In the genomic region with DNA sequence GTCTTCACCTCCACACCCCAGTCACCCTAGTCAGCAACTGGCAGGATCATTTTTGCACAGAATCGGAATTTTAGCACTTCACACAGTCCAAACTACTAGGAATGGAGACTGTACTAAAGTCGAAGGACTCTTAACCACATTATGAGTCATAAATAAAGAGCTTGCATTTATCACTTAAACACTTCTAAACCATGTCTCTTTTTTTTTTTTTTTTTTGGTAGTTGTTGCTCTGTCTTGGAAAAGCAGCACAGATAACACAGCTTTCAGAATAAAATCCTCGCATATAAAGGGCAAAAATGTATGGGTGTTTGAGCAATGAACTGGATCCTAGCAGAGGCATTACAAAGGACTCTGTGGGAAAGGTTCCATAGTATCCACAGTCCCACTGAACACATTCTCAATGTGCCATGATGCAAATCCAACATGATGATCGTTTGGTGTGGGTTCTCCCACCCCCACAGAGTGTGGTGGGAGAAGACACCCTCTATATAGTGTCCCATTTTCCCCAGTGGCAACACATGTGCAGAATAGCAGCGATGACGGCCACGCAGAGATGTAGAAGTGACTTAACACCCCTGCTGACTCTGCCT, we compare ENCODE assay signal across 13 cellular contexts. TPM values are rescaled to one million over a fixed set of nuclear protein-coding genes. Genes with fewer than 3 reads are reported as not detected.
A peak's percentile ranks its signal among the peaks of the same experiment; 100 is the strongest.
DNase-seq lines count a peak whose midpoint lies in the region; ATAC-seq and TF ChIP-seq lines count a peak whose summit lies in the region.
"Had no signal": no experiment of that assay in that cellular context is flagged by ENCODE, and none has a peak within 500 bp of the region (broad histone marks: within the 10 kb centered on the region; RNA-seq: fewer than 3 reads in every experiment).

No MANE protein-coding gene starts in this region.

- peaks cover 6 to 58% (median 53%) of the 10 kb centered on the region in 4 donors for H3K4me1 ChIP-seq in esophagus muscularis mucosa
- peaks cover 4 to 12% of the 10 kb centered on the region in 2 experiments for H3K4me1 ChIP-seq in trophoblast cell (ENCODE audit: control insufficient read depth in 1 of 2, insufficient read depth in 2 of 2, low read length in 2 of 2)
- H3K4me1 ChIP-seq in suprapubic skin, result peaks cover 39% of the 10 kb centered on the region

- TF ChIP-seq POLR2A in esophagus muscularis mucosa (IDR thresholded peaks at IDR 0.05; ENCODE audit: low read depth) (no peak), suprapubic skin (IDR thresholded peaks at IDR 0.05) (no peak)

- H3K36me3 ChIP-seq in esophagus muscularis mucosa (no peaks in the 10 kb centered on the region), trophoblast cell (ENCODE audit: control insufficient read depth in 1 of 2, insufficient read depth in 2 of 2, low read length in 2 of 2) (no peaks in the 10 kb centered on the region), suprapubic skin (no peaks in the 10 kb centered on the region)
- H3K36me3 ChIP-seq: neutrophil, transverse colon had no signal

- intact Hi-C loops in esophagus muscularis mucosa (cut with DNase I), result no loop called here

- TF ChIP-seq CTCF in esophagus muscularis mucosa (IDR thresholded peaks at IDR 0.05) (no peak), suprapubic skin (IDR thresholded peaks at IDR 0.05) (no peak)

- ATAC-seq in GM18517 (IDR thresholded peaks at IDR 0.05; ENCODE audit: unreplicated experiment), result no peak
- no peak for ATAC-seq in HG02678 (IDR thresholded peaks at IDR 0.05; ENCODE audit: unreplicated experiment)

- H3K27ac ChIP-seq in esophagus muscularis mucosa (replicated peaks in 1 of 4), result peak overlapping the region; percentile 57 to 79 (median 60)
- peak overlapping the region; percentile 44 for H3K27ac ChIP-seq in trophoblast cell (ENCODE audit: low read depth, low read length)
- H3K27ac ChIP-seq in suprapubic skin, result no peak overlapping the region
- H3K27ac ChIP-seq: neutrophil had no signal

- H3K27me3 ChIP-seq in esophagus muscularis mucosa (no peaks in the 10 kb centered on the region), trophoblast cell (ENCODE audit: insufficient read depth, low read length) (no peaks in the 10 kb centered on the region), suprapubic skin (no peaks in the 10 kb centered on the region)
- H3K27me3 ChIP-seq: neutrophil, transverse colon had no signal

- TF ChIP-seq EP300 in esophagus muscularis mucosa (IDR thresholded peaks at IDR 0.05), result no peak
- no peak for TF ChIP-seq EP300 in suprapubic skin (IDR thresholded peaks at IDR 0.05)

- H3K9me3 ChIP-seq in esophagus muscularis mucosa (no peaks in the 10 kb centered on the region), trophoblast cell (ENCODE audit: insufficient read depth, low read depth, low read length) (no peaks in the 10 kb centered on the region), suprapubic skin (no peaks in the 10 kb centered on the region)
- H3K9me3 ChIP-seq: neutrophil, transverse colon had no signal

- peak overlapping the region; percentile 61 for H4K8ac ChIP-seq in trophoblast cell (ENCODE audit: low read depth, low read length)

- peak overlapping the region; percentile 4 for H2BK12ac ChIP-seq in trophoblast cell (ENCODE audit: low read length)

- no peak overlapping the region for H3K23ac ChIP-seq in trophoblast cell (ENCODE audit: low read length)

- peak overlapping the region; percentile 76 for H3K18ac ChIP-seq in trophoblast cell (ENCODE audit: low read length)

- peak overlapping the region; percentile 44 for H2BK120ac ChIP-seq in trophoblast cell (ENCODE audit: insufficient read depth, low read length, poor library complexity)

- H4K12ac ChIP-seq in trophoblast cell (ENCODE audit: low read depth, low read length), result no peak overlapping the region

- whole genome bisulfite sequencing in esophagus muscularis mucosa, result 66% methylated on average over 6 of the region's 7 CpGs
- no CpG with 5 or more reads among the region's 7 CpGs for WGBS in trophoblast cell (ENCODE audit: extremely low coverage, insufficient coverage, insufficient read length)
- 84% methylated on average over 7 of the region's 7 CpGs for WGBS in suprapubic skin

- peak; percentile 35 for DNase-seq in GM04504 (ENCODE audit: low read depth)
- DNase-seq in RPMI7951 (ENCODE audit: low read depth), result peak; percentile 84
- no peak for DNase-seq in esophagus muscularis mucosa (ENCODE audit: extremely low spot score)
- DNase-seq in trophoblast cell, result no peak
- DNase-seq in dermis blood vessel endothelial cell, result no peak
- no peak for DNase-seq in suprapubic skin (ENCODE audit: low spot score in 2 of 2)
- DNase-seq: Karpas-422, NCI-H526, T-helper 1 cell, transverse colon had no signal

- no peaks in the 10 kb centered on the region for H3K79me2 ChIP-seq in trophoblast cell (ENCODE audit: control insufficient read depth, insufficient read depth, low read length, poor library complexity)

- no peak overlapping the region for H3K4me3 ChIP-seq in esophagus muscularis mucosa
- no peak overlapping the region for H3K4me3 ChIP-seq in trophoblast cell (ENCODE audit: low read depth, low read length)
- no peak overlapping the region for H3K4me3 ChIP-seq in suprapubic skin
- H3K4me3 ChIP-seq: transverse colon had no signal

- no peak overlapping the region for H3K4me2 ChIP-seq in trophoblast cell (ENCODE audit: low read length)

- peak overlapping the region; percentile 66 for H3K14ac ChIP-seq in trophoblast cell (ENCODE audit: low read length)

- peaks cover 4% of the 10 kb centered on the region for H3K79me1 ChIP-seq in trophoblast cell (ENCODE audit: low read length)

- no peak overlapping the region for H3K9ac ChIP-seq in trophoblast cell (ENCODE audit: low read length)

- H2BK5ac ChIP-seq in trophoblast cell (ENCODE audit: low read depth, low read length, poor library complexity), result peak overlapping the region; percentile 38

- H2AFZ ChIP-seq in trophoblast cell (ENCODE audit: insufficient read depth, low read length, poor library complexity), result no peak overlapping the region

- H4K91ac ChIP-seq in trophoblast cell (ENCODE audit: low read depth, low read length), result peak overlapping the region; percentile 55

- H2AK5ac ChIP-seq in trophoblast cell (ENCODE audit: low read length), result peak overlapping the region; percentile 73

- peak overlapping the region; percentile 39 for H3K4ac ChIP-seq in trophoblast cell (ENCODE audit: low read depth, low read length)

RNA-seq across cellular contexts. Expression of gene FOXP1, which starts 47.1 kb away (rescaled TPM):
- total RNA-seq in RPMI7951 (2014; rRNA removed; shearing (Covaris generic)), result 28.1 and 35.9 TPM in 2 replicates
- total RNA-seq in esophagus muscularis mucosa (100 to 1,000 TPM; 181 to 225 (median 205) TPM), dermis blood vessel endothelial cell (70.8 and 72.3 TPM in 2 replicates), suprapubic skin (100 to 1,000 TPM in 1 of 4 donors, 10 to 100 TPM in 3; 49.8 to 157 (median 71.9) TPM)
- polyA plus RNA-seq in trophoblast cell (2013), result 17.6 and 17.8 TPM in 2 replicates

Comparison
In these comparisons a context has a peak if more than half of its experiments do, and no peak if none do; other contexts are left out.
1. DNase-seq: peak in GM04504 (single experiment) and RPMI7951 (single experiment); none in esophagus muscularis mucosa (single experiment), trophoblast cell (0 of 2), dermis blood vessel endothelial cell (single experiment) and suprapubic skin (0 of 2).